Comparison of ENCODE assay signal across 1 cellular context in the genomic region with DNA sequence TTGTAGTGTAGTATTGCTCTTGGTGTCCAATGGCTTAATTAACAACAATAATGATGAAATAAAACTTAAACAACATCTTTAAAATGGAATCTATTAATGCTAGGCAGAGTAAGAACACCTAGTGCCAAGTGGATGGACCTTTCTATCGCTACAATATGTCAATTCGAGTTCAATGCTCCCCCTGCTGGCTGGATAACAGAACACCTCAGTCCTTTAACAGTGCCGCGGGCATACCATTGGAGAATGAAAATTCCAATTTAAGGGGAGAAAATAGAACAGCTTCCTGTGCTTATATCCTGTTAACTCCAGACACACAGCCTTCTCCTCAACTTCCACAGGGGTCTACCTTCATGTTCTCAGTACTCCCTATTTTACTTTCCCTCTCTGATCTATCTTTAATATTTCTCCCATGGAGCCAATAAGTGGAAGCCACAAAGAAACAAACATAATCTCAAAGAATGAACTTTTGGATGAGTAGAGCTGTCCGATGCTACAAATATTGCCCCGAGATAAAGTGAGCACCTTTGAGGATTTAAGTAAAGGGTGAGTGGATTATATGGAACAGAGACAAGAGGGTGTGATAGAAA.
TF ChIP-seq lines count a peak whose summit lies in the region.

No MANE protein-coding gene starts in this region.

TF ChIP-seq in HCT116, 20 proteins besides CTCF, POLR2A, EP300 and RAD21 (continued from another document):
- no peak for TF ChIP-seq ZNF274 (IDR thresholded peaks at IDR 0.05; ENCODE audit: low read depth, low read length)
